ENCODE assay signal across 19 cellular contexts in the genomic region with DNA sequence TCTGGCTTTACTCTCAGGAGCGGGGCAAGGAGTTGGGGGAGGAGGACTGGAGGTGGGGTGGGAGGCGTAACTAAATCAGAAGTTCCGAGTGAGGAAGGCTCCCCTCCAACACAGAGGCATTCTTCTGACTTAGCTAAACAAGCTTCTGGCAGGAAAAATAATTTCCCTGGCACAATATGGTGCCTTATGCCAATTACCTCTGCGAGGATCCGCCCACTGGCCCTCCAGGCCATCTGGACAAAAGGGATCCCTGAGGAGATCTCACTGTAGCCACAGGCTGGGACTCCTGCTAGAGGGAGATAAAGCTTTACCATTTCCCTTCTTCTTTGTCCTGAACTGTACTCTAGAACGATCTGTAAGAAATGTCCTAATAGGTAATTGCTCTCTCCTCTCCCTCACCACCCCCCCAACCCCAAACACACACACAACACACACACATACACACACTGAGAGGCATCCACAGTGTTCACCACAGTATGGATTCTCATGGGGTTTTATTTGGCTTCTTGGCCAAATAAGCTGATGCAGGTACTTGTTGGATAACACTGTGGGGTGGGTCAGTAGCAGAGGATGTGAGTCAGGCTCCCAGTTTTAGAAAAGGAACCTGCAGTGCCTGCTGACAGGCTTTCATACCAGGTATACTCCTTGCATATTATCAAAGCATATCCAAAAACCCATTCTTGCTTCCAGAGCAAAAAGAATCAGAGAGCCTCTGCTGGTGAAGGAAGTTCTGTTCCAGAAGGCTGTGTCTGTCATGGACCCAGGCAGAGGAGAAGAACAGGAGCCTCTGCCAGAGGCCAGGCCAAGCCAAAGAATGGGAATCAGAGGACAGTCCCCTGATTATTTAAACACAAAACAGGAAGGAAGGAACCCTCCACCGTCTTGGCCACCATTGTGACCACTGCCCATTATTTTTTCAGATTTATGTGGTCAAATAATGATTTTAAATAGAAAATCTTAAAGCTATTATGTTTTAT.
DNase-seq lines count a peak whose midpoint lies in the region; ATAC-seq and TF ChIP-seq lines count a peak whose summit lies in the region.
"Had no signal": no experiment of that assay in that cellular context is flagged by ENCODE, and none has a peak within 500 bp of the region (broad histone marks: within the 10 kb centered on the region; RNA-seq: fewer than 3 reads in every experiment).

No MANE protein-coding gene starts in this region.

- H3K4me3 ChIP-seq in SK-N-MC: no peak overlapping the region
- no peak overlapping the region for H3K4me3 ChIP-seq in vagina
- H3K4me3 ChIP-seq: A549, hepatocyte had no signal

- no peaks in the 10 kb centered on the region for H3K36me3 ChIP-seq in SK-N-MC (ENCODE audit: insufficient read depth, low read length)
- H3K36me3 ChIP-seq in vagina: no peaks in the 10 kb centered on the region

- peak overlapping the region; percentile 52 for H3K4me3 Mint-ChIP-seq in glutamatergic neuron (ENCODE audit: unreplicated experiment)

- no peak for TF ChIP-seq POLR2A in vagina (IDR thresholded peaks at IDR 0.05)

- H3K9ac ChIP-seq in SK-N-MC (ENCODE audit: insufficient read length): no peak overlapping the region

- H3K27ac ChIP-seq in SK-N-MC: peak overlapping the region; percentile 67
- peak overlapping the region; percentile 69 for H3K27ac ChIP-seq in vagina
- H3K27ac ChIP-seq: A549, hepatocyte, HL-60 had no signal

- TF ChIP-seq CTCF in glutamatergic neuron (IDR thresholded peaks at IDR 0.05; ENCODE audit: partially characterized antibody, unreplicated experiment) (no peak), vagina (IDR thresholded peaks at IDR 0.05) (no peak)

- H3K36me3 Mint-ChIP-seq in glutamatergic neuron (ENCODE audit: unreplicated experiment): no peaks in the 10 kb centered on the region

- DNase-seq in NCI-H82 (lab: John Stamatoyannopoulos, UW) (peak; percentile 74), NCI-H82 treated with DMSO at 0.1 percent for 48 hours (lab: John Stamatoyannopoulos, UW; ENCODE audit: unreplicated experiment) (no peak), SK-N-MC (ENCODE audit: low read depth, low spot score) (no peak), glutamatergic neuron (peak; percentile 58), vagina (ENCODE audit: extremely low spot score in 2 of 2) (no peak), iPS-NIHi11 (ENCODE audit: low spot score) (no peak), activated gamma-delta T cell (lab: John Stamatoyannopoulos, UW) (no peak)
- DNase-seq: activated CD8-positive, alpha-beta memory T cell treated with anti-CD3 and anti-CD28 coated beads for 24 hours; HCEC 1CT; Kasumi-1; NCI-H345; RPMI8226; small intestine; T1000 had no signal

- no peaks in the 10 kb centered on the region for H3K9me3 ChIP-seq in SK-N-MC (ENCODE audit: low read depth, low read length)
- no peaks in the 10 kb centered on the region for H3K9me3 ChIP-seq in vagina
- H3K9me3 ChIP-seq: A549 had no signal

- H3K27me3 Mint-ChIP-seq in glutamatergic neuron (ENCODE audit: unreplicated experiment): peaks cover 3% of the 10 kb centered on the region

- no peak for ATAC-seq in HG03571 (IDR thresholded peaks at IDR 0.05; ENCODE audit: unreplicated experiment)
- ATAC-seq: A549, left lobe of liver had no signal

- peaks cover 24% of the 10 kb centered on the region for H3K4me1 Mint-ChIP-seq in glutamatergic neuron (ENCODE audit: low read depth, unreplicated experiment)

- H3K9me3 Mint-ChIP-seq in glutamatergic neuron (ENCODE audit: unreplicated experiment): peaks cover 5% of the 10 kb centered on the region

- no peaks in the 10 kb centered on the region for H3K27me3 ChIP-seq in vagina
- H3K27me3 ChIP-seq: hepatocyte had no signal

- H3K4me1 ChIP-seq in vagina: peaks cover 34% of the 10 kb centered on the region

- intact Hi-C loops in vagina (cut with DNase I): no loop called here

- H3K27ac Mint-ChIP-seq in glutamatergic neuron (ENCODE audit: unreplicated experiment): peak overlapping the region; percentile 92

Comparison
In these comparisons a context has a peak if more than half of its experiments do, and no peak if none do; other contexts are left out.
1. DNase-seq: peak in NCI-H82 (single experiment) and glutamatergic neuron (single experiment); none in NCI-H82 treated with DMSO at 0.1 percent for 48 hours (single experiment), SK-N-MC (single experiment), vagina (0 of 2), iPS-NIHi11 (single experiment) and activated gamma-delta T cell (single experiment).